In genomic region chr7:1569016-1569415, GRCh38 we compare ENCODE assay signal across 1 cellular context.
TF ChIP-seq lines count a peak whose summit lies in the region.

No MANE protein-coding gene starts in this region.

TF ChIP-seq in GM12878, 131 proteins besides CTCF, POLR2A, EP300 and RAD21 (continued from another document):
- peak; percentile 79 for TF ChIP-seq MLLT1 (IDR thresholded peaks at IDR 0.05)
- peak; percentile 31; the same call in 1 of the 2 replicates for TF ChIP-seq RUNX3 (IDR thresholded peaks at IDR 0.05; ENCODE audit: low read length)
- peak; percentile 61; the same call in 1 of the 2 replicates for TF ChIP-seq CREB1 (IDR thresholded peaks at IDR 0.05; ENCODE audit: low read depth)
TF ChIP-seq in GM12878: peak in this region for 4.
